In genomic region chr13:98653471-98653985, GRCh38 we compare ENCODE assay signal across 8 cellular contexts.
DNase-seq lines count a peak whose midpoint lies in the region; ATAC-seq and TF ChIP-seq lines count a peak whose summit lies in the region.

No MANE protein-coding gene starts in this region.

- ATAC-seq in HG02571 (IDR thresholded peaks at IDR 0.05; ENCODE audit: unreplicated experiment) (peak; percentile 96), left ventricle myocardium superior (peak; percentile 93)

- DNase-seq in NCI-H1105 (lab: John Stamatoyannopoulos, UW) (peak; percentile 58), T follicular helper cell (ENCODE audit: low read depth) (peak; percentile 55), amniotic epithelial cell (ENCODE audit: low read depth) (peak; percentile 63), left ventricle myocardium superior (peak; percentile 83), retinal pigment epithelial cell (ENCODE audit: low read depth) (peak; percentile 61), cortex of kidney (lab: John Stamatoyannopoulos, UW) (no peak)

- TF ChIP-seq CTCF in GM12874 (IDR thresholded peaks at IDR 0.05; ENCODE audit: insufficient read depth, low read depth, low read length): peak; percentile 90
- TF ChIP-seq CTCF in retinal pigment epithelial cell (conservative IDR thresholded peaks at IDR 0.05; ENCODE audit: low read depth, low read length): peak; percentile 95

- intact Hi-C loops in left ventricle myocardium superior (cut with micrococcal nuclease): loop anchor here (10.0 kb wide), 1 partner anchor 209 kb away; no protein-coding TSS in a partner anchor

- no peak overlapping the region for H3K4me3 ChIP-seq in retinal pigment epithelial cell (ENCODE audit: low read length)
